Comparison of ENCODE assay signal across 19 cellular contexts in genomic region chr3:128748527-128748926, GRCh38.
"Had no signal": no experiment of that assay in that cellular context is flagged by ENCODE, and none has a peak within 500 bp of the region (broad histone marks: within the 10 kb centered on the region; RNA-seq: fewer than 3 reads in every experiment).

No MANE protein-coding gene starts in this region.

- FAIRE-seq: endothelial cell of umbilical vein, islet of Langerhans had no signal

- H3K27ac ChIP-seq: colonic mucosa, heart right ventricle had no signal

- H3K36me3 ChIP-seq: colonic mucosa had no signal

- H3K4me3 ChIP-seq: colonic mucosa, heart right ventricle had no signal

- ATAC-seq: naive thymus-derived CD8-positive, alpha-beta T cell had no signal

- H3K9me3 Mint-ChIP-seq: activated T-helper 2 cell treated with anti-CD3 and anti-CD28 coated beads, Interferon-gamma antibody, Interleukin-2, Interleukin-4, amounts not matched to agents 10 μg/mL and 5 μg/mL and 100 μg/mL, durations not matched to agents 14 hours and 24 hours and 36 hours; naive thymus-derived CD8-positive, alpha-beta T cell; T-helper 2 cell treated with Interferon-gamma antibody and Interleukin-4, amounts not matched to agents 5 μg/mL and 100 μg/mL, for 36 hours had no signal

- DNase-seq: activated CD4-positive, alpha-beta T cell treated with anti-CD3 and anti-CD28 coated beads, Interleukin-2, amount 50 U/mL, for 1 hour; activated CD4-positive, CD25-positive, alpha-beta regulatory T cell; activated CD8-positive, alpha-beta memory T cell treated with anti-CD3 and anti-CD28 coated beads for 24 hours; activated naive CD4-positive, alpha-beta T cell treated with anti-CD3 and anti-CD28 coated beads, Interleukin-2, amount 50 U/mL, for 16 hours; colonic mucosa; effector CD4-positive, alpha-beta T cell; heart right ventricle; mammary epithelial cell; naive thymus-derived CD8-positive, alpha-beta T cell; nucleus accumbens; posterior cingulate gyrus; stimulated activated CD4-positive, alpha-beta T cell treated with anti-CD3 and anti-CD28 coated beads, Interleukin-2, amount 100 ng/mL, for 48 hours; stimulated activated naive CD4-positive, alpha-beta T cell; SW 1271 had no signal

- H3K4me1 ChIP-seq: colonic mucosa had no signal

- H3K9me3 ChIP-seq: colonic mucosa had no signal

- H3K27me3 ChIP-seq: colonic mucosa, heart right ventricle had no signal

- H3K27ac Mint-ChIP-seq: activated T-helper 2 cell treated with anti-CD3 and anti-CD28 coated beads, Interferon-gamma antibody, Interleukin-2, Interleukin-4, amounts not matched to agents 10 μg/mL and 5 μg/mL and 100 μg/mL, durations not matched to agents 14 hours and 24 hours and 36 hours; T-helper 2 cell treated with Interferon-gamma antibody and Interleukin-4, amounts not matched to agents 5 μg/mL and 100 μg/mL, for 36 hours; type B pancreatic cell had no signal

- H3K4me3 Mint-ChIP-seq: T-helper 2 cell treated with Interferon-gamma antibody and Interleukin-4, amounts not matched to agents 5 μg/mL and 100 μg/mL, for 36 hours; type B pancreatic cell had no signal

- H3K27me3 Mint-ChIP-seq: naive thymus-derived CD8-positive, alpha-beta T cell; type B pancreatic cell had no signal
